ENCODE assay signal across 7 cellular contexts in genomic region chr16:79977974-79978836, GRCh38.
"Had no signal": no experiment of that assay in that cellular context is flagged by ENCODE, and none has a peak within 500 bp of the region (broad histone marks: within the 10 kb centered on the region; RNA-seq: fewer than 3 reads in every experiment).

No MANE protein-coding gene starts in this region.

- H2AFZ ChIP-seq: GM23248 had no signal

- H3K27ac ChIP-seq: GM23248 had no signal

- H3K4me3 ChIP-seq: GM23248, HAP-1 had no signal

- FAIRE-seq: HTR-8/SVneo had no signal

- H3K36me3 ChIP-seq: HAP-1 had no signal

- H3K9me3 ChIP-seq: HAP-1 had no signal

- H3K9ac ChIP-seq: GM23248 had no signal

- DNase-seq: GM23248, GOT3, H7, IMR-90, KBM-7 had no signal
